In the genomic region with DNA sequence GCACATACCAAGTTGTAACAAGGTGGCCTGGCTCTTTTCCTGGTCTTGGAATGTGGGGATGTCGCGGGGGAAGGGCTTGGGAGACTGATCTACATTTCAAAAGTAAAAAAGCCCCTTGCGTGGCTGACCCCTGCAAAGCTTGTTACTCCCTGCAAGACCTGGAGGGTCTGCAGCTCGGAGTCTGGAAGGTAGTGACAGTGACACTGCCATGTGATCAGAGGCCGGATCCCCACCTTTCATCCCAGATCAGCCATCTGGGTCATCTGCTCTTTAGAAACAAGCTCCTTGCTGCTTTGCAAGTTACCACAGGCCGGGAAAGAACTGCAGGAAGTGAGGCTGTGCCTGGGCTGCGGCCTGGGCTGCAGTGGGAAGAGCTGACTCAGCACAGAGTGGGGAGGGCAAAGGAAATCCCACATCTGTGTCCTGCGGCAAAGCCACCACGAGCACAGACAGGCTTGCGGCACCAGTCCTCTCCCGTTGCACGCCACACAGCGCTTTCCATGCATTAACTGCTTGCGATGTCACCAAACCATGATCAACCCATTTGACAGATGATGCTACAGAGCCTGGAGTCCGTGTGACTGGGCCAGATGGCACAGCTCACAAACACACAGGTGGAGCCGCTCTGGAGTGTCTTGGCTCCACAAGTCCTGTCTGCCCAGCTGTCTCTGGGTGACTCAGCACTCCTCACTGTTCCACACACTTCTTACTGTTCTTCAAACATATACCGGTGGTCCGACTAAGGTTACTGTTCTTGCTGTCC, we compare ENCODE assay signal across 8 cellular contexts.
DNase-seq lines count a peak whose midpoint lies in the region; ATAC-seq lines count a peak whose summit lies in the region.

No MANE protein-coding gene starts in this region.

- intact Hi-C loops in dendritic cell treated with granulocyte-macrophage colony-stimulating factor and Interleukin-4, amounts not matched to agents 40 ng/mL and 50 ng/mL, for 4 days (cut with micrococcal nuclease): no loop called here

- H3K4me1 Mint-ChIP-seq in T-helper 1 cell treated with Interleukin-12 subunit alpha and Interleukin-12 subunit beta and Interleukin-4 antibody, amounts not matched to agents 30 μg/mL and 1 μg/mL, for 36 hours (ENCODE audit: low read depth): peaks cover 55% of the 10 kb centered on the region
- peaks cover 44% of the 10 kb centered on the region for H3K4me1 Mint-ChIP-seq in dendritic cell treated with granulocyte-macrophage colony-stimulating factor and Interleukin-4, amounts not matched to agents 40 ng/mL and 50 ng/mL, for 4 days (ENCODE audit: low read depth)

- DNase-seq in A172 (ENCODE audit: low spot score) (peak; percentile 72), HCEC 1CT (peak; percentile 65), medulla oblongata (ENCODE audit: extremely low spot score) (peak; percentile 49), ureter (ENCODE audit: low spot score) (peak; percentile 81)

- H3K9me3 Mint-ChIP-seq in T-helper 1 cell treated with Interleukin-12 subunit alpha and Interleukin-12 subunit beta and Interleukin-4 antibody, amounts not matched to agents 30 μg/mL and 1 μg/mL, for 36 hours: peaks cover under 1% of the 10 kb centered on the region
- H3K9me3 Mint-ChIP-seq in dendritic cell treated with granulocyte-macrophage colony-stimulating factor and Interleukin-4, amounts not matched to agents 40 ng/mL and 50 ng/mL, for 4 days: no peaks in the 10 kb centered on the region

- ATAC-seq in GM19455 (IDR thresholded peaks at IDR 0.05; ENCODE audit: unreplicated experiment) (no peak), GM19328 (IDR thresholded peaks at IDR 0.05; ENCODE audit: unreplicated experiment) (no peak)

- H3K4me3 Mint-ChIP-seq in T-helper 1 cell treated with Interleukin-12 subunit alpha and Interleukin-12 subunit beta and Interleukin-4 antibody, amounts not matched to agents 30 μg/mL and 1 μg/mL, for 36 hours: peak overlapping the region; percentile 56
- H3K4me3 Mint-ChIP-seq in dendritic cell treated with granulocyte-macrophage colony-stimulating factor and Interleukin-4, amounts not matched to agents 40 ng/mL and 50 ng/mL, for 4 days: peak overlapping the region; percentile 17

- peaks cover 10% of the 10 kb centered on the region for H3K36me3 Mint-ChIP-seq in T-helper 1 cell treated with Interleukin-12 subunit alpha and Interleukin-12 subunit beta and Interleukin-4 antibody, amounts not matched to agents 30 μg/mL and 1 μg/mL, for 36 hours (ENCODE audit: low read depth)
- no peaks in the 10 kb centered on the region for H3K36me3 Mint-ChIP-seq in dendritic cell treated with granulocyte-macrophage colony-stimulating factor and Interleukin-4, amounts not matched to agents 40 ng/mL and 50 ng/mL, for 4 days (ENCODE audit: low read depth)

- peak overlapping the region; percentile 87 for H3K27ac Mint-ChIP-seq in T-helper 1 cell treated with Interleukin-12 subunit alpha and Interleukin-12 subunit beta and Interleukin-4 antibody, amounts not matched to agents 30 μg/mL and 1 μg/mL, for 36 hours
- H3K27ac Mint-ChIP-seq in dendritic cell treated with granulocyte-macrophage colony-stimulating factor and Interleukin-4, amounts not matched to agents 40 ng/mL and 50 ng/mL, for 4 days: peak overlapping the region; percentile 30

- H3K27me3 Mint-ChIP-seq in T-helper 1 cell treated with Interleukin-12 subunit alpha and Interleukin-12 subunit beta and Interleukin-4 antibody, amounts not matched to agents 30 μg/mL and 1 μg/mL, for 36 hours (ENCODE audit: low read depth): peaks cover 10% of the 10 kb centered on the region
- H3K27me3 Mint-ChIP-seq in dendritic cell treated with granulocyte-macrophage colony-stimulating factor and Interleukin-4, amounts not matched to agents 40 ng/mL and 50 ng/mL, for 4 days: peaks cover 8% of the 10 kb centered on the region
